ENCODE assay signal across 17 cellular contexts in the genomic region with DNA sequence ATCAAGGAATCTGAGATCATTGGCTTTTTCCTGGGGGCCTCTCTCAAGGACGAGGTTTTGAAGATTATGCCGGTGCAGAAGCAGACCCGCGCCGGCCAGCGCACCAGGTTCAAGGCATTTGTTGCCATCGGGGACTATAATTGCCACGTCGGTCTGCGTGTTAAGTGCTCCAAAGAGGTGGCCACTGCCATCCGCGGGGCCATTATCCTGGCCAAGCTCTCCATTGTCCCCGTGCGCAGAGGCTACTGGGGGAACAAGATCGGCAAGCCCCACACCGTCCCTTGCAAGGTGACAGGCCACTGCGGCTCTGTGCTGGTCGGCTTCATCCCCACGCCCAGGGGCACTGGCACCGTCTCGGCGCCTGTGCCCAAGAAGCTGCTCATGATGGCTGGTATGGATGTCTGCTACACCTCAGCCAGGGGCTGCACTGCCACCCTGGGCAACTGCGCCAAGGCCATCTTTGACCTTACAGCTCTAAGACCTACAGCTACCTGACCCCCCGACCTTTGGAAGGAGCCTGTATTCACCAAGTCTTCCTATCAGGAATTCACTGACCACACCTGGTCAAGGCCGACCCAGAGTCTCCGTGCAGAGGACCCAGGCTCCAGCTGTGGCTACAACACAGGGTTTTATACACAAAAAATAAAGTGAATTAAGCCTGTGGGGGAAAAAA.
DNase-seq lines count a peak whose midpoint lies in the region; ATAC-seq, FAIRE-seq and TF ChIP-seq lines count a peak whose summit lies in the region.
"Had no signal": no experiment of that assay in that cellular context is flagged by ENCODE, and none has a peak within 500 bp of the region (broad histone marks: within the 10 kb centered on the region; RNA-seq: fewer than 3 reads in every experiment).

No MANE protein-coding gene starts in this region.

- no peak overlapping the region for H3K27ac Mint-ChIP-seq in naive thymus-derived CD4-positive, alpha-beta T cell
- H3K27ac Mint-ChIP-seq: CD8-positive, alpha-beta T cell had no signal

- no peaks in the 10 kb centered on the region for H3K27me3 ChIP-seq in GM23248 (replicated peaks; ENCODE audit: insufficient read depth)
- H3K27me3 ChIP-seq in HepG2 (ENCODE audit: control insufficient read depth in 1 of 2, insufficient read depth in 2 of 2, low read length in 2 of 2): no peaks in the 10 kb centered on the region
- no peaks in the 10 kb centered on the region for H3K27me3 ChIP-seq in osteoblast (ENCODE audit: insufficient read depth, low read length)
- no peaks in the 10 kb centered on the region for H3K27me3 ChIP-seq in naive thymus-derived CD4-positive, alpha-beta T cell (ENCODE audit: control insufficient read depth in 2 of 2, insufficient read depth in 2 of 2, low read length in 2 of 2)
- H3K27me3 ChIP-seq in H7 (ENCODE audit: control insufficient read depth, insufficient read depth, low read length): no peaks in the 10 kb centered on the region
- H3K27me3 ChIP-seq: BLaER1 treated with 17β-estradiol and CSF1 and Interleukin-3, amounts not matched to agents 10 nM and 100 nM had no signal

- 0 out of 2 replicates have a peak overlapping the region, but pooled peaks have one; percentile 30 for H2AFZ ChIP-seq in GM23248
- H2AFZ ChIP-seq in HepG2 (ENCODE audit: low read length): no peak overlapping the region
- peak overlapping the region; percentile 43 for H2AFZ ChIP-seq in osteoblast (ENCODE audit: low read length)

- no peaks in the 10 kb centered on the region for H3K27me3 Mint-ChIP-seq in naive thymus-derived CD4-positive, alpha-beta T cell

- no peak for DNase-seq in GM23248
- DNase-seq in RWPE1 (ENCODE audit: low spot score): no peak
- no peak for DNase-seq in HepG2 (ENCODE audit: low spot score)
- no peak for DNase-seq in osteoblast (ENCODE audit: insufficient read length, low spot score, missing footprints)
- no peak for DNase-seq in naive thymus-derived CD4-positive, alpha-beta T cell
- DNase-seq in H7: no peak
- DNase-seq: CD8-positive, alpha-beta T cell; NCI-H1105 treated with DMSO at 0.1 percent for 48 hours; NCI-H1694 treated with DMSO at 0.1 percent for 48 hours; NCI-H748 treated with DMSO at 0.1 percent for 48 hours; NK-92 treated with Interleukin-12 subunit alpha and Interleukin-12 subunit beta, amount 100 ng/mL, for 24 hours had no signal

- ATAC-seq in HepG2: no peak
- ATAC-seq in naive thymus-derived CD4-positive, alpha-beta T cell: no peak
- ATAC-seq in GM21515 (IDR thresholded peaks at IDR 0.05; ENCODE audit: unreplicated experiment): no peak
- ATAC-seq in GM21526 (IDR thresholded peaks at IDR 0.05; ENCODE audit: low FRiP score, unreplicated experiment): no peak
- ATAC-seq: CD8-positive, alpha-beta T cell; K562 had no signal

- WGBS in GM23248 (ENCODE audit: low coverage in 1 of 2, low lambda C conversion rate in 2 of 2, missing lambda C conversion rate in 2 of 2), 2 experiments: 96% methylated on average over 26 of the region's 26 CpGs
- 85% methylated on average over 17 of the region's 26 CpGs for WGBS in HepG2 (ENCODE audit: low lambda C conversion rate)

- FAIRE-seq in HepG2 (lab: Jason Lieb, UNC): no peak
- FAIRE-seq: GM12892, GM18507 had no signal

- no peaks in the 10 kb centered on the region for H3K4me1 Mint-ChIP-seq in naive thymus-derived CD4-positive, alpha-beta T cell

- H3K4me2 ChIP-seq in GM23248 (ENCODE audit: unreplicated experiment) (peak overlapping the region; percentile 44), HepG2 (ENCODE audit: low read depth, low read length) (peak overlapping the region; percentile 33; the same call in 1 of the 2 replicates), osteoblast (ENCODE audit: insufficient read depth, low read length) (peak overlapping the region; percentile 9)

- peak overlapping the region; percentile 86 for H3K27ac ChIP-seq in GM23248
- H3K27ac ChIP-seq in RWPE1: peak overlapping the region; percentile 78
- H3K27ac ChIP-seq in HepG2 (ENCODE audit: extremely low read length, insufficient read depth, low read length): peak overlapping the region; percentile 75
- H3K27ac ChIP-seq in osteoblast (ENCODE audit: low read depth, low read length): peak overlapping the region; percentile 59
- H3K27ac ChIP-seq in naive thymus-derived CD4-positive, alpha-beta T cell (ENCODE audit: low read depth, low read length): no peak overlapping the region

- TF ChIP-seq RAD21 in HepG2 (CRISPR knock-in tag; IDR thresholded peaks at IDR 0.05): no peak

- H3F3A ChIP-seq in GM23248 (ENCODE audit: insufficient read depth): peaks cover 12% of the 10 kb centered on the region; the same call in 1 of the 2 replicates

- TF ChIP-seq EP300 in HepG2 (IDR thresholded peaks at IDR 0.05; ENCODE audit: low read depth in 2 of 2, low read length in 2 of 2) (no peak), HepG2 (CRISPR knock-in tag; IDR thresholded peaks at IDR 0.05; ENCODE audit: borderline replicate concordance) (no peak)

- H3K9me2 ChIP-seq in GM23248 (ENCODE audit: insufficient read depth): no peaks in the 10 kb centered on the region

- no peaks in the 10 kb centered on the region for H4K20me1 ChIP-seq in GM23248 (ENCODE audit: insufficient read depth)
- H4K20me1 ChIP-seq in HepG2 (ENCODE audit: insufficient read depth, low read length): no peaks in the 10 kb centered on the region
- no peaks in the 10 kb centered on the region for H4K20me1 ChIP-seq in osteoblast (ENCODE audit: insufficient read depth, low read length)
- H4K20me1 ChIP-seq: BLaER1 treated with 17β-estradiol and CSF1 and Interleukin-3, amounts not matched to agents 10 nM and 100 nM had no signal

- intact Hi-C loops in HepG2 (cut with micrococcal nuclease; ENCODE audit: unreplicated experiment): loop anchor here (1.0 to 5.0 kb wide), 5 partner anchors 49 to 133 kb away; no protein-coding TSS in a partner anchor
- intact Hi-C loops in naive thymus-derived CD4-positive, alpha-beta T cell (cut with micrococcal nuclease): loop anchor here in 1 of 2 donors (10.0 kb wide), 1 partner anchor 146 kb away; the partner anchor contains the start of gene SOCS6

- in situ Hi-C loops in GM23248 (cut with MboI): no loop called here
- in situ Hi-C loops in HepG2 (cut with HindIII; ENCODE audit: extremely low pct_ligation_motif_present, low pct_unique_long_range_greater_than_20kb): loop anchor here (5.0 to 10.0 kb wide), 3 partner anchors 53 to 143 kb away; partner anchors contain the start of gene SOCS6

- H3K9me3 ChIP-seq in GM23248 (ENCODE audit: low read depth) (no peaks in the 10 kb centered on the region), HepG2 (ENCODE audit: low read length) (no peaks in the 10 kb centered on the region), osteoblast (ENCODE audit: low read depth, low read length) (no peaks in the 10 kb centered on the region)
- no peaks in the 10 kb centered on the region for H3K9me3 ChIP-seq in naive thymus-derived CD4-positive, alpha-beta T cell (ENCODE audit: control insufficient read depth in 2 of 3, low read length in 3 of 3)

- POLR2A ChIA-PET in RWPE1 (lab: Yijun Ruan, JAX; ENCODE audit: low non-redundant PET): no interaction called here
- POLR2A ChIA-PET in HepG2 (lab: Yijun Ruan, JAX): interaction anchor here (0.7 to 5.9 kb wide), 5 partner anchors 11 to 97 kb away, joined by 3 to 46 read pairs (median 17); no protein-coding TSS in a partner anchor
- POLR2A ChIA-PET in naive thymus-derived CD4-positive, alpha-beta T cell (lab: Charles Lee): no interaction called here

- CTCF ChIA-PET in RWPE1 (lab: Yijun Ruan, JAX) (no interaction called here), HepG2 (lab: Yijun Ruan, JAX; ENCODE audit: low intra/inter-chr PET ratio, low total read pairs) (interaction anchor here (4.2 kb wide), 1 partner anchor 235 kb away, joined by 52 read pairs; no protein-coding TSS in a partner anchor)
- CTCF ChIA-PET in naive thymus-derived CD4-positive, alpha-beta T cell (lab: Charles Lee): no interaction called here

- no peaks in the 10 kb centered on the region for H3K79me2 ChIP-seq in GM23248 (ENCODE audit: insufficient read depth)
- H3K79me2 ChIP-seq in HepG2 (ENCODE audit: insufficient read depth, low read length): no peaks in the 10 kb centered on the region
- H3K79me2 ChIP-seq in osteoblast (ENCODE audit: insufficient read depth, low read length): no peaks in the 10 kb centered on the region

- BruUV-seq in HepG2 (replicated peaks; lab: Mats Ljungman, UMichigan): no TSS peak

- H3K36me3 Mint-ChIP-seq in naive thymus-derived CD4-positive, alpha-beta T cell: no peaks in the 10 kb centered on the region
- H3K36me3 Mint-ChIP-seq: CD8-positive, alpha-beta T cell had no signal

- no peak for TF ChIP-seq CTCF in RWPE1 (conservative IDR thresholded peaks at IDR 0.05; ENCODE audit: low read depth)
- TF ChIP-seq CTCF in HepG2 (CRISPR knock-in tag; IDR thresholded peaks at IDR 0.05): no peak
- no peak for TF ChIP-seq CTCF in osteoblast (IDR thresholded peaks at IDR 0.05; ENCODE audit: extremely low read depth, low read depth, low read length)

- H3K4me3 Mint-ChIP-seq in naive thymus-derived CD4-positive, alpha-beta T cell: no peak overlapping the region
- H3K4me3 Mint-ChIP-seq: CD8-positive, alpha-beta T cell had no signal

- H3K9me3 Mint-ChIP-seq in naive thymus-derived CD4-positive, alpha-beta T cell: no peaks in the 10 kb centered on the region
- H3K9me3 Mint-ChIP-seq: CD8-positive, alpha-beta T cell had no signal

- H3K36me3 ChIP-seq in GM23248 (ENCODE audit: low read depth) (peaks cover 4% of the 10 kb centered on the region; the same call in 1 of the 2 replicates), HepG2 (replicated peaks in 1 of 2; ENCODE audit: control insufficient read depth in 1 of 2, insufficient read depth in 2 of 2, low read length in 2 of 2) (no peaks in the 10 kb centered on the region), osteoblast (ENCODE audit: insufficient read depth, low read length) (no peaks in the 10 kb centered on the region), H7 (replicated peaks; ENCODE audit: control insufficient read depth, insufficient read depth, low read length) (no peaks in the 10 kb centered on the region)
- H3K36me3 ChIP-seq in naive thymus-derived CD4-positive, alpha-beta T cell (ENCODE audit: control insufficient read depth in 2 of 3, insufficient read depth in 3 of 3, low read length in 3 of 3): no peaks in the 10 kb centered on the region
- H3K36me3 ChIP-seq: BLaER1 treated with 17β-estradiol and CSF1 and Interleukin-3, amounts not matched to agents 10 nM and 100 nM had no signal

- H3K9ac ChIP-seq in GM23248: peak overlapping the region; percentile 35; the same call in 1 of the 2 replicates
- peak overlapping the region; percentile 30 for H3K9ac ChIP-seq in HepG2 (ENCODE audit: insufficient read depth, low read depth, low read length)

- H3K4me3 ChIP-seq in GM23248: no peak overlapping the region
- H3K4me3 ChIP-seq in HepG2 (replicated peaks in 1 of 3; ENCODE audit: insufficient read depth in 1 of 3, low read depth in 2 of 3, low read length in 3 of 3): no peak overlapping the region
- H3K4me3 ChIP-seq in osteoblast (ENCODE audit: insufficient read depth, low read length): no peak overlapping the region
- H3K4me3 ChIP-seq in naive thymus-derived CD4-positive, alpha-beta T cell (ENCODE audit: low read length): no peak overlapping the region
- no peak overlapping the region for H3K4me3 ChIP-seq in H7 (ENCODE audit: insufficient read depth, low read depth, low read length)
- H3K4me3 ChIP-seq: BLaER1 treated with 17β-estradiol and CSF1 and Interleukin-3, amounts not matched to agents 10 nM and 100 nM; K562 had no signal

- H3K4me1 ChIP-seq in GM23248 (ENCODE audit: insufficient read depth) (peaks cover 19% of the 10 kb centered on the region), HepG2 (ENCODE audit: insufficient read depth, low read length) (peaks cover 53% of the 10 kb centered on the region), osteoblast (ENCODE audit: insufficient read depth, low read length) (peaks cover 8% of the 10 kb centered on the region)
- H3K4me1 ChIP-seq in naive thymus-derived CD4-positive, alpha-beta T cell (ENCODE audit: control insufficient read depth in 2 of 2, insufficient read depth in 2 of 2, low read length in 2 of 2): no peaks in the 10 kb centered on the region

- TF ChIP-seq POLR2A in HepG2 (IDR thresholded peaks at IDR 0.05; ENCODE audit: insufficient read depth in 1 of 2, low read depth in 2 of 2, low read length in 2 of 2): no peak
